9 cellular contexts compared by ENCODE assay signal in genomic region chr7:75637854-75638606, GRCh38.
DNase-seq lines count a peak whose midpoint lies in the region; ATAC-seq, FAIRE-seq and TF ChIP-seq lines count a peak whose summit lies in the region.
"Had no signal": no experiment of that assay in that cellular context is flagged by ENCODE, and none has a peak within 500 bp of the region (broad histone marks: within the 10 kb centered on the region; RNA-seq: fewer than 3 reads in every experiment).

No MANE protein-coding gene starts in this region.

- TF ChIP-seq CTCF in GM12878 (IDR thresholded peaks at IDR 0.05 in 2 of 3, conservative IDR thresholded peaks at IDR 0.05 in 1 of 3; ENCODE audit: control insufficient read depth in 2 of 3, extremely low read depth in 1 of 3, insufficient read depth in 1 of 3, low read depth in 3 of 3, low read length in 3 of 3) = no peak
- TF ChIP-seq CTCF in left lung (IDR thresholded peaks at IDR 0.05) = no peak
- TF ChIP-seq CTCF in testis (IDR thresholded peaks at IDR 0.05) = no peak

- peak overlapping the region; percentile 44 for H2AFZ ChIP-seq in GM12878 (ENCODE audit: control insufficient read depth, low read depth, low read length)

- SMC1A ChIA-PET in GM12878 (lab: Charles Lee; ENCODE audit: uncharacterized antibody, unreplicated experiment) = no interaction called here

- H3K36me3 Mint-ChIP-seq in activated CD4-positive, alpha-beta T cell treated with anti-CD3 and anti-CD28 coated beads, Interleukin-2, amount 10 ng/mL, durations not matched to agents 7 days and 5 days (ENCODE audit: low read depth) = peaks cover 1% of the 10 kb centered on the region

- RAD21 ChIA-PET in GM12878 (lab: Charles Lee; ENCODE audit: unreplicated experiment) = no interaction called here

- no peaks in the 10 kb centered on the region for H3K9me3 Mint-ChIP-seq in activated CD4-positive, alpha-beta T cell treated with anti-CD3 and anti-CD28 coated beads, Interleukin-2, amount 10 ng/mL, durations not matched to agents 7 days and 5 days

- BruUV-seq in GM12878 (replicated peaks; lab: Mats Ljungman, UMichigan) = no TSS peak

- TF ChIP-seq RAD21 in GM12878 (IDR thresholded peaks at IDR 0.05; ENCODE audit: insufficient read depth, low read depth, low read length) = no peak

- peak overlapping the region; percentile 46; the same call in 1 of the 2 replicates for H3K4me2 ChIP-seq in GM12878 (ENCODE audit: control insufficient read depth, insufficient read depth)

- H3K4me1 Mint-ChIP-seq in activated CD4-positive, alpha-beta T cell treated with anti-CD3 and anti-CD28 coated beads, Interleukin-2, amount 10 ng/mL, durations not matched to agents 7 days and 5 days = peaks cover 10% of the 10 kb centered on the region

- ATAC-seq in GM12878 (no peak), left lung (peak; percentile 15), GM21390 (IDR thresholded peaks at IDR 0.05; ENCODE audit: unreplicated experiment) (no peak), GM18502 (IDR thresholded peaks at IDR 0.05; ENCODE audit: poor library complexity, unreplicated experiment) (no peak)

- CTCF ChIA-PET in activated CD4-positive, alpha-beta T cell treated with anti-CD3 and anti-CD28 coated beads, Interleukin-2, amount 10 ng/mL, durations not matched to agents 7 days and 5 days (lab: Charles Lee) = no interaction called here
- CTCF ChIA-PET in GM12878 (lab: Yijun Ruan, JAX) = no interaction called here

- no peak for TF ChIP-seq POLR2A in GM12878 (IDR thresholded peaks at IDR 0.05; ENCODE audit: low read depth, low read length)
- TF ChIP-seq POLR2A in testis (IDR thresholded peaks at IDR 0.05) = no peak

- H3K4me3 Mint-ChIP-seq in activated CD4-positive, alpha-beta T cell treated with anti-CD3 and anti-CD28 coated beads, Interleukin-2, amount 10 ng/mL, durations not matched to agents 7 days and 5 days = peak overlapping the region; percentile 41

- no peak for FAIRE-seq in GM12878 (lab: Jason Lieb, UNC)
- FAIRE-seq: D721Med had no signal

- no peaks in the 10 kb centered on the region for H3K79me2 ChIP-seq in GM12878 (ENCODE audit: control insufficient read depth, insufficient read depth, low read length)

- H3K27me3 ChIP-seq in GM12878 (replicated peaks in 1 of 2; ENCODE audit: control insufficient read depth in 2 of 2, insufficient read depth in 2 of 2, low read length in 1 of 2) (peaks cover 0 to 1% of the 10 kb centered on the region in 2 experiments; a peak in 1 of 4 replicates), left lung (no peaks in the 10 kb centered on the region), testis (no peaks in the 10 kb centered on the region)

- H3K9me3 ChIP-seq in GM12878 (replicated peaks; ENCODE audit: control insufficient read depth, insufficient read depth, low read length) (peaks cover 1% of the 10 kb centered on the region; the same call in 1 of the 3 replicates), left lung (peaks cover 0 to under 1% of the 10 kb centered on the region in 2 donors), testis (no peaks in the 10 kb centered on the region)

- peak overlapping the region; percentile 61 for H3K4me3 ChIP-seq in GM12878
- H3K4me3 ChIP-seq in left lung = peak overlapping the region; percentile 83
- peak overlapping the region; percentile 61 to 68 for H3K4me3 ChIP-seq in testis

- no peak overlapping the region for H3K9ac ChIP-seq in GM12878 (ENCODE audit: control insufficient read depth, insufficient read depth, low read length)

- H3K27ac Mint-ChIP-seq in activated CD4-positive, alpha-beta T cell treated with anti-CD3 and anti-CD28 coated beads, Interleukin-2, amount 10 ng/mL, durations not matched to agents 7 days and 5 days = peak overlapping the region; percentile 2

- in situ Hi-C loops in GM12878 (cut with MboI) = no loop called here

- intact Hi-C loops in GM12878 (cut with micrococcal nuclease; ENCODE audit: unreplicated experiment) = loop anchor here (10.0 kb wide), 1 partner anchor 103 kb away; no protein-coding TSS in a partner anchor
- intact Hi-C loops in left lung (cut with DNase I) = no loop called here
- intact Hi-C loops in testis (cut with DNase I; ENCODE audit: low total_unique reads) = no loop called here

- no peak for TF ChIP-seq EP300 in GM12878 (IDR thresholded peaks at IDR 0.05; ENCODE audit: borderline replicate concordance in 1 of 2, control insufficient read depth in 1 of 2, low read depth in 2 of 2, low read length in 2 of 2)

- H3K27ac ChIP-seq in GM12878 (ENCODE audit: control insufficient read depth, insufficient read depth) = no peak overlapping the region
- H3K27ac ChIP-seq in left lung = peak overlapping the region; percentile 79 to 88
- peak overlapping the region; percentile 39 to 75 for H3K27ac ChIP-seq in testis

- H3K36me3 ChIP-seq in GM12878 (ENCODE audit: control insufficient read depth in 2 of 2, insufficient read depth in 2 of 2, low read length in 1 of 2) (no peaks in the 10 kb centered on the region), left lung (no peaks in the 10 kb centered on the region), testis (ENCODE audit: low read depth, missing control alignments) (no peaks in the 10 kb centered on the region)

- H3K27me3 Mint-ChIP-seq in activated CD4-positive, alpha-beta T cell treated with anti-CD3 and anti-CD28 coated beads, Interleukin-2, amount 10 ng/mL, durations not matched to agents 7 days and 5 days = peaks cover 22% of the 10 kb centered on the region

- H3K4me1 ChIP-seq in GM12878 (ENCODE audit: control insufficient read depth, insufficient read depth, low read length) (peaks cover 4% of the 10 kb centered on the region), left lung (peaks cover 5 to 37% of the 10 kb centered on the region in 2 donors), testis (peaks cover 15% of the 10 kb centered on the region)

- DNase-seq in activated CD4-positive, alpha-beta T cell treated with anti-CD3 and anti-CD28 coated beads, Interleukin-2, amount 10 ng/mL, durations not matched to agents 7 days and 5 days = no peak
- no peak for DNase-seq in activated CD4-positive, alpha-beta T cell treated with anti-CD3 and anti-CD28 coated beads, Interleukin-2, amount 50 U/mL, for 4 hours
- DNase-seq in GM12878 (ENCODE audit: low read depth, low spot score) = no peak
- no peak for DNase-seq in left lung
- DNase-seq in testis = no peak
- DNase-seq in OCI-M2 (lab: John Stamatoyannopoulos, UW; ENCODE audit: unreplicated experiment) = no peak

- POLR2A ChIA-PET in activated CD4-positive, alpha-beta T cell treated with anti-CD3 and anti-CD28 coated beads, Interleukin-2, amount 10 ng/mL, durations not matched to agents 7 days and 5 days (lab: Charles Lee) = no interaction called here
- POLR2A ChIA-PET in GM12878 (lab: Charles Lee) = no interaction called here

- H4K20me1 ChIP-seq in GM12878 (ENCODE audit: control insufficient read depth, insufficient read depth) = no peaks in the 10 kb centered on the region

- WGBS in GM12878 (ENCODE audit: insufficient coverage, insufficient replicate concordance, low lambda C conversion rate, missing lambda C conversion rate) = 68% methylated on average over 12 of the region's 14 CpGs
- WGBS in testis, 2 donors = 40 to 53% methylated on average over 11 to 14 of the region's 14 CpGs

TF ChIP-seq in GM12878, 131 proteins besides CTCF, POLR2A, EP300 and RAD21 (continues in another document):
- TF ChIP-seq TCF7 (IDR thresholded peaks at IDR 0.05; ENCODE audit: borderline replicate concordance) = no peak
- TF ChIP-seq ZNF687 (IDR thresholded peaks at IDR 0.05) = no peak
- TF ChIP-seq MEF2B (IDR thresholded peaks at IDR 0.05; ENCODE audit: partially characterized antibody, poor library complexity, severe bottlenecking) = no peak
- no peak for TF ChIP-seq KLF5 (IDR thresholded peaks at IDR 0.05; ENCODE audit: partially characterized antibody)
- TF ChIP-seq MLLT1 (IDR thresholded peaks at IDR 0.05) = no peak
- TF ChIP-seq BRCA1 (IDR thresholded peaks at IDR 0.05; ENCODE audit: low read depth, low read length) = no peak
- no peak for TF ChIP-seq ESRRA (IDR thresholded peaks at IDR 0.05; ENCODE audit: low read length)
- no peak for TF ChIP-seq CBX5 (IDR thresholded peaks at IDR 0.05; ENCODE audit: low read depth)
